8 cellular contexts compared by ENCODE assay signal in genomic region chr5:151223447-151224264, GRCh38. TPM values are rescaled to one million over a fixed set of nuclear protein-coding genes. Genes with fewer than 3 reads are reported as not detected.
DNase-seq lines count a peak whose midpoint lies in the region; ATAC-seq and TF ChIP-seq lines count a peak whose summit lies in the region.

A gene with protein sequence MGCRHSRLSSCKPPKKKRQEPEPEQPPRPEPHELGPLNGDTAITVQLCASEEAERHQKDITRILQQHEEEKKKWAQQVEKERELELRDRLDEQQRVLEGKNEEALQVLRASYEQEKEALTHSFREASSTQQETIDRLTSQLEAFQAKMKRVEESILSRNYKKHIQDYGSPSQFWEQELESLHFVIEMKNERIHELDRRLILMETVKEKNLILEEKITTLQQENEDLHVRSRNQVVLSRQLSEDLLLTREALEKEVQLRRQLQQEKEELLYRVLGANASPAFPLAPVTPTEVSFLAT (minus strand): TSS chr5:151224092. CDS start chr5:151223970, 122 bp downstream.

- H3K9me3 Mint-ChIP-seq in CD4-positive, CD25-positive, alpha-beta regulatory T cell = no peaks in the 10 kb centered on the region

- no peaks in the 10 kb centered on the region for H3K27me3 Mint-ChIP-seq in CD4-positive, CD25-positive, alpha-beta regulatory T cell

- no peaks in the 10 kb centered on the region for H3K27me3 ChIP-seq in CD4-positive, CD25-positive, alpha-beta regulatory T cell (ENCODE audit: control insufficient read depth, insufficient read depth, low read length)
- H3K27me3 ChIP-seq in mucosa of rectum (ENCODE audit: control insufficient read depth in 2 of 2, insufficient read depth in 2 of 2, low read length in 2 of 2) = no peaks in the 10 kb centered on the region

- H3K9ac ChIP-seq in mucosa of rectum (ENCODE audit: low read depth in 1 of 2, low read length in 2 of 2) = peak within 1 kb of the TSS; percentile 58 to 77

- peak; percentile 64 to 71 for ATAC-seq in CD4-positive, CD25-positive, alpha-beta regulatory T cell (ENCODE audit: low read depth in 2 of 2)
- ATAC-seq in GM19035 (IDR thresholded peaks at IDR 0.05; ENCODE audit: unreplicated experiment) = peak; percentile 72
- ATAC-seq in HG03175 (IDR thresholded peaks at IDR 0.05; ENCODE audit: unreplicated experiment) = peak; percentile 75
- ATAC-seq in esophagus mucosa = peak; percentile 70

- peaks cover 26% of the 10 kb centered on the region for H3K36me3 Mint-ChIP-seq in CD4-positive, CD25-positive, alpha-beta regulatory T cell

- peak within 1 kb of the TSS; percentile 95 for H3K27ac ChIP-seq in CD4-positive, CD25-positive, alpha-beta regulatory T cell (ENCODE audit: insufficient read depth, low read length, poor library complexity, severe bottlenecking)
- H3K27ac ChIP-seq in mucosa of rectum (ENCODE audit: low read depth in 2 of 2, low read length in 2 of 2) = peak within 1 kb of the TSS; percentile 52 to 84

- H3K27ac Mint-ChIP-seq in CD4-positive, CD25-positive, alpha-beta regulatory T cell = peak within 1 kb of the TSS; percentile 95 to 98 (median 97)

- peaks cover 71% of the 10 kb centered on the region for H3K4me1 ChIP-seq in CD4-positive, CD25-positive, alpha-beta regulatory T cell (ENCODE audit: control insufficient read depth, insufficient read depth, low read length, poor library complexity, severe bottlenecking)
- H3K4me1 ChIP-seq in mucosa of rectum (ENCODE audit: control insufficient read depth in 2 of 2, insufficient read depth in 2 of 2, low read length in 2 of 2) = peaks cover 7 to 19% of the 10 kb centered on the region in 2 donors

- H3K9me3 ChIP-seq in CD4-positive, CD25-positive, alpha-beta regulatory T cell (ENCODE audit: control insufficient read depth in 2 of 2, low read length in 2 of 2) = no peaks in the 10 kb centered on the region
- H3K9me3 ChIP-seq in mucosa of rectum (ENCODE audit: control insufficient read depth in 2 of 2, low read length in 2 of 2) = no peaks in the 10 kb centered on the region

- peaks cover 31 to 73% (median 52%) of the 10 kb centered on the region in 4 donors for H3K4me1 Mint-ChIP-seq in CD4-positive, CD25-positive, alpha-beta regulatory T cell

- H3K4me3 ChIP-seq in CD4-positive, CD25-positive, alpha-beta regulatory T cell (ENCODE audit: low read depth, low read length) = peak within 1 kb of the TSS; percentile 92
- H3K4me3 ChIP-seq in mucosa of rectum (ENCODE audit: low read length in 2 of 2) = peak within 1 kb of the TSS; percentile 44 to 79

- H3K4me3 Mint-ChIP-seq in CD4-positive, CD25-positive, alpha-beta regulatory T cell = peak within 1 kb of the TSS; percentile 88 to 96 (median 92)

- H3K36me3 ChIP-seq in CD4-positive, CD25-positive, alpha-beta regulatory T cell (ENCODE audit: control insufficient read depth, insufficient read depth, low read length) = peaks cover 12% of the 10 kb centered on the region
- no peaks in the 10 kb centered on the region for H3K36me3 ChIP-seq in mucosa of rectum (ENCODE audit: control insufficient read depth in 2 of 2, insufficient read depth in 2 of 2, low read length in 2 of 2)

- peak; percentile 38 to 68 (median 59) for DNase-seq in CD4-positive, CD25-positive, alpha-beta regulatory T cell
- DNase-seq in NOMO-1 (lab: John Stamatoyannopoulos, UW; ENCODE audit: unreplicated experiment in 2 of 2) (peak; percentile 64 to 76), activated T-cell treated with anti-CD3 and anti-CD28 coated beads for 48 hours (ENCODE audit: low read depth) (peak; percentile 57)

- TF ChIP-seq CTCF in subcutaneous adipose tissue (IDR thresholded peaks at IDR 0.05; ENCODE audit: low read depth) = no peak

RNA-seq across cellular contexts. Expression of the gene that starts here (rescaled TPM):
- total RNA-seq in CD4-positive, CD25-positive, alpha-beta regulatory T cell = 104 TPM
- polyA plus RNA-seq in CD4-positive, CD25-positive, alpha-beta regulatory T cell = 10 to 100 TPM; 78.2 to 97.0 (median 87.7) TPM
- total RNA-seq in esophagus mucosa (8.4 TPM), subcutaneous adipose tissue (100 to 1,000 TPM; 189 to 307 (median 243) TPM)

Comparison
In these comparisons a context has a peak if more than half of its experiments do, and no peak if none do; other contexts are left out.
1. Peak in every context shown above with its lines: DNase-seq, ATAC-seq, H3K4me3 ChIP-seq and H3K27ac ChIP-seq.
2. RNA of the gene that starts here (total RNA-seq): 189 to 307 TPM in subcutaneous adipose tissue and 104 TPM in CD4-positive, CD25-positive, alpha-beta regulatory T cell (single experiment); 8.4 TPM in esophagus mucosa (single experiment); every median in the first group is over 10 times any median in the second.